4 cellular contexts compared by ENCODE assay signal in the genomic region with DNA sequence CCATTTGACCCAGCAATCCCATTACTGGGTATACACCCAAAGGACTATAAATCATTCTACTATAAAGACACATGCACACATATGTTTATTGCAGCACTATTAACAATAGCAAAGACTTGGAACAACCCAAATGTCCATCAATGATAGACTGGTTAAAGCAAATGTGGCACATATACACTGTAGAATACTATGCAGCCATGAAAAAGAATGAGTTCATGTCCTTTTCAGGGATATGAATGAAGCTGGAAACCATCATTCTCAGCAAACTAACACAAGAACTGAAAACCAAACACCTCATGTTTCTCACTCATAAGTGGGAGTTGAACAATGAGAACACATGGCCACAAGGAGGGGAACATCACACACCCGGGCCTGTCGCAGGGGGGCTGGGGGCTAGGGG. TPM values are rescaled to one million over a fixed set of nuclear protein-coding genes. Genes with fewer than 3 reads are reported as not detected.
"Had no signal": no experiment of that assay in that cellular context is flagged by ENCODE, and none has a peak within 500 bp of the region (broad histone marks: within the 10 kb centered on the region; RNA-seq: fewer than 3 reads in every experiment).

No MANE protein-coding gene starts in this region.

RNA-seq across cellular contexts. Expression of gene CWH43, which starts 2.1 kb away (rescaled TPM):
- total RNA-seq: LHCN-M2, M059J, MCF 10A, NCI-H460 had no signal
